1 cellular context compared by ENCODE assay signal in the genomic region with DNA sequence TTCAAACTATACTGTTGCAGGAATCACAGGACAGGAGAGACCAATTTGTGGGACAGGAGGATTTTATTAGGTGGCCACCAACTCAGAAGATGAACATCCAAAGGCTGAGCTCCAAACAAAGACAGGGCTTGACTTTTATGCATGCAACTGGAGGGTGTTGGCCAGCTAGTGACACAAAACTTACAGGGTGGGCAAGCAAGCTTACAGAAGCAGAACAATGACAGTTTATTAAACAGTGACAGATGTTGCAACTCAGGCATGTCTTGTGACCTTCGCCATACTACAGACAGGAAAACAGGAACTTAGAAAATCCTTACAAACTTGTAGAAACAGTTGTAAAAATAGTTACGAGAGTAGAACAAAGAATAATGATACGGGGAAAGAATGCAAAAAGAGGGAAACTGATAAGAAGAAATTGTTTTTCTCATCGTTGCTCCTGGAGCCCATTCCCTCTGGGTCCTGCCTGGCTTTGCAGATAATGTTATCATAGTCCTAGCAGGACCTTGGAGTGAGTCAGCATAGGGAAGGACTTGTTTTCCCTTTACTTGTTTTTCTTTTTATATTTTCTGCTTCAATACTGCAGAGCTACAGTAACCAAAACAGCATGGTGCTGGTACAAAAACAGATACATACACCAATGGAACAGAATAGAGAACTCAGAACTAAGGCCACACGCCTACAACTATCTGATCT.
TF ChIP-seq lines count a peak whose summit lies in the region.

No MANE protein-coding gene starts in this region.

TF ChIP-seq in GM12878, 131 proteins besides CTCF, POLR2A, EP300 and RAD21:
- no peak for TF ChIP-seq POLR2AphosphoS2 (IDR thresholded peaks at IDR 0.05; ENCODE audit: low read depth, low read length)
- TF ChIP-seq HDGF (IDR thresholded peaks at IDR 0.05) = no peak
- TF ChIP-seq CBX3 (IDR thresholded peaks at IDR 0.05; ENCODE audit: borderline replicate concordance, low read depth) = no peak
- TF ChIP-seq ZBTB4 (CRISPR knock-in tag; IDR thresholded peaks at IDR 0.05) = no peak
- no peak for TF ChIP-seq IKZF1 (conservative IDR thresholded peaks at IDR 0.05)
- TF ChIP-seq SUPT20H (IDR thresholded peaks at IDR 0.05; ENCODE audit: borderline replicate concordance, control insufficient read depth, low read depth, low read length) = no peak
- TF ChIP-seq, protein P1, sequence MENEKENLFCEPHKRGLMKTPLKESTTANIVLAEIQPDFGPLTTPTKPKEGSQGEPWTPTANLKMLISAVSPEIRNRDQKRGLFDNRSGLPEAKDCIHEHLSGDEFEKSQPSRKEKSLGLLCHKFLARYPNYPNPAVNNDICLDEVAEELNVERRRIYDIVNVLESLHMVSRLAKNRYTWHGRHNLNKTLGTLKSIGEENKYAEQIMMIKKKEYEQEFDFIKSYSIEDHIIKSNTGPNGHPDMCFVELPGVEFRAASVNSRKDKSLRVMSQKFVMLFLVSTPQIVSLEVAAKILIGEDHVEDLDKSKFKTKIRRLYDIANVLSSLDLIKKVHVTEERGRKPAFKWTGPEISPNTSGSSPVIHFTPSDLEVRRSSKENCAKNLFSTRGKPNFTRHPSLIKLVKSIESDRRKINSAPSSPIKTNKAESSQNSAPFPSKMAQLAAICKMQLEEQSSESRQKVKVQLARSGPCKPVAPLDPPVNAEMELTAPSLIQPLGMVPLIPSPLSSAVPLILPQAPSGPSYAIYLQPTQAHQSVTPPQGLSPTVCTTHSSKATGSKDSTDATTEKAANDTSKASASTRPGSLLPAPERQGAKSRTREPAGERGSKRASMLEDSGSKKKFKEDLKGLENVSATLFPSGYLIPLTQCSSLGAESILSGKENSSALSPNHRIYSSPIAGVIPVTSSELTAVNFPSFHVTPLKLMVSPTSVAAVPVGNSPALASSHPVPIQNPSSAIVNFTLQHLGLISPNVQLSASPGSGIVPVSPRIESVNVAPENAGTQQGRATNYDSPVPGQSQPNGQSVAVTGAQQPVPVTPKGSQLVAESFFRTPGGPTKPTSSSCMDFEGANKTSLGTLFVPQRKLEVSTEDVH (IDR thresholded peaks at IDR 0.05; ENCODE audit: low read depth, partially characterized antibody) = no peak
- TF ChIP-seq, protein P2, sequence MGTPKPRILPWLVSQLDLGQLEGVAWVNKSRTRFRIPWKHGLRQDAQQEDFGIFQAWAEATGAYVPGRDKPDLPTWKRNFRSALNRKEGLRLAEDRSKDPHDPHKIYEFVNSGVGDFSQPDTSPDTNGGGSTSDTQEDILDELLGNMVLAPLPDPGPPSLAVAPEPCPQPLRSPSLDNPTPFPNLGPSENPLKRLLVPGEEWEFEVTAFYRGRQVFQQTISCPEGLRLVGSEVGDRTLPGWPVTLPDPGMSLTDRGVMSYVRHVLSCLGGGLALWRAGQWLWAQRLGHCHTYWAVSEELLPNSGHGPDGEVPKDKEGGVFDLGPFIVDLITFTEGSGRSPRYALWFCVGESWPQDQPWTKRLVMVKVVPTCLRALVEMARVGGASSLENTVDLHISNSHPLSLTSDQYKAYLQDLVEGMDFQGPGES (IDR thresholded peaks at IDR 0.05) = no peak
- no peak for TF ChIP-seq MYB (IDR thresholded peaks at IDR 0.05; ENCODE audit: borderline replicate concordance, low read depth, low read length)
- TF ChIP-seq, protein P3, sequence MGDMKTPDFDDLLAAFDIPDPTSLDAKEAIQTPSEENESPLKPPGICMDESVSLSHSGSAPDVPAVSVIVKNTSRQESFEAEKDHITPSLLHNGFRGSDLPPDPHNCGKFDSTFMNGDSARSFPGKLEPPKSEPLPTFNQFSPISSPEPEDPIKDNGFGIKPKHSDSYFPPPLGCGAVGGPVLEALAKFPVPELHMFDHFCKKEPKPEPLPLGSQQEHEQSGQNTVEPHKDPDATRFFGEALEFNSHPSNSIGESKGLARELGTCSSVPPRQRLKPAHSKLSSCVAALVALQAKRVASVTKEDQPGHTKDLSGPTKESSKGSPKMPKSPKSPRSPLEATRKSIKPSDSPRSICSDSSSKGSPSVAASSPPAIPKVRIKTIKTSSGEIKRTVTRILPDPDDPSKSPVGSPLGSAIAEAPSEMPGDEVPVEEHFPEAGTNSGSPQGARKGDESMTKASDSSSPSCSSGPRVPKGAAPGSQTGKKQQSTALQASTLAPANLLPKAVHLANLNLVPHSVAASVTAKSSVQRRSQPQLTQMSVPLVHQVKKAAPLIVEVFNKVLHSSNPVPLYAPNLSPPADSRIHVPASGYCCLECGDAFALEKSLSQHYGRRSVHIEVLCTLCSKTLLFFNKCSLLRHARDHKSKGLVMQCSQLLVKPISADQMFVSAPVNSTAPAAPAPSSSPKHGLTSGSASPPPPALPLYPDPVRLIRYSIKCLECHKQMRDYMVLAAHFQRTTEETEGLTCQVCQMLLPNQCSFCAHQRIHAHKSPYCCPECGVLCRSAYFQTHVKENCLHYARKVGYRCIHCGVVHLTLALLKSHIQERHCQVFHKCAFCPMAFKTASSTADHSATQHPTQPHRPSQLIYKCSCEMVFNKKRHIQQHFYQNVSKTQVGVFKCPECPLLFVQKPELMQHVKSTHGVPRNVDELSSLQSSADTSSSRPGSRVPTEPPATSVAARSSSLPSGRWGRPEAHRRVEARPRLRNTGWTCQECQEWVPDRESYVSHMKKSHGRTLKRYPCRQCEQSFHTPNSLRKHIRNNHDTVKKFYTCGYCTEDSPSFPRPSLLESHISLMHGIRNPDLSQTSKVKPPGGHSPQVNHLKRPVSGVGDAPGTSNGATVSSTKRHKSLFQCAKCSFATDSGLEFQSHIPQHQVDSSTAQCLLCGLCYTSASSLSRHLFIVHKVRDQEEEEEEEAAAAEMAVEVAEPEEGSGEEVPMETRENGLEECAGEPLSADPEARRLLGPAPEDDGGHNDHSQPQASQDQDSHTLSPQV (IDR thresholded peaks at IDR 0.05) = no peak
- TF ChIP-seq POU2F2 (IDR thresholded peaks at IDR 0.05; ENCODE audit: borderline replicate concordance, low read depth, low read length) = no peak
- TF ChIP-seq TARDBP (IDR thresholded peaks at IDR 0.05; ENCODE audit: borderline replicate concordance) = no peak
- no peak for TF ChIP-seq CBX5 (IDR thresholded peaks at IDR 0.05; ENCODE audit: low read depth)
- TF ChIP-seq SP1 (IDR thresholded peaks at IDR 0.05; ENCODE audit: low read depth, low read length) = no peak
- TF ChIP-seq, protein P4, sequence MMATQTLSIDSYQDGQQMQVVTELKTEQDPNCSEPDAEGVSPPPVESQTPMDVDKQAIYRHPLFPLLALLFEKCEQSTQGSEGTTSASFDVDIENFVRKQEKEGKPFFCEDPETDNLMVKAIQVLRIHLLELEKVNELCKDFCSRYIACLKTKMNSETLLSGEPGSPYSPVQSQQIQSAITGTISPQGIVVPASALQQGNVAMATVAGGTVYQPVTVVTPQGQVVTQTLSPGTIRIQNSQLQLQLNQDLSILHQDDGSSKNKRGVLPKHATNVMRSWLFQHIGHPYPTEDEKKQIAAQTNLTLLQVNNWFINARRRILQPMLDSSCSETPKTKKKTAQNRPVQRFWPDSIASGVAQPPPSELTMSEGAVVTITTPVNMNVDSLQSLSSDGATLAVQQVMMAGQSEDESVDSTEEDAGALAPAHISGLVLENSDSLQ (IDR thresholded peaks at IDR 0.05) = no peak
- no peak for TF ChIP-seq RELB (IDR thresholded peaks at IDR 0.05; ENCODE audit: low read depth)
